ENCODE assay signal across 8 cellular contexts in genomic region chr7:1939434-1940401, GRCh38.
DNase-seq lines count a peak whose midpoint lies in the region; ATAC-seq and TF ChIP-seq lines count a peak whose summit lies in the region.

No MANE protein-coding gene starts in this region.

- peaks cover 12 to 98% (median 85%) of the 10 kb centered on the region in 11 experiments; a peak in 19 of 22 replicates for H4K20me1 ChIP-seq in BLaER1 treated with 17β-estradiol and CSF1 and Interleukin-3, amounts not matched to agents 10 nM and 100 nM

- TF ChIP-seq CTCF in nephron progenitor cell (IDR thresholded peaks at IDR 0.05), result no peak
- no peak for TF ChIP-seq CTCF in adrenal gland (IDR thresholded peaks at IDR 0.05)

- peak overlapping the region; percentile 11 to 69 (median 55) for H3K4me3 ChIP-seq in BLaER1 treated with 17β-estradiol and CSF1 and Interleukin-3, amounts not matched to agents 10 nM and 100 nM
- H3K4me3 ChIP-seq in adrenal gland, result no peak overlapping the region

- H3K36me3 Mint-ChIP-seq in nephron progenitor cell (ENCODE audit: low read depth), result peaks cover 29% of the 10 kb centered on the region

- WGBS in adrenal gland, 4 donors, result 69 to 85% (median 78%) methylated on average over 17 to 28 of the region's 28 CpGs

- intact Hi-C loops in adrenal gland (cut with DNase I), result no loop called here

- H3K4me1 Mint-ChIP-seq in nephron progenitor cell, result peaks cover 39% of the 10 kb centered on the region

- peak; percentile 15 for ATAC-seq in GM19452 (IDR thresholded peaks at IDR 0.05; ENCODE audit: unreplicated experiment)
- ATAC-seq in HG03520 (IDR thresholded peaks at IDR 0.05; ENCODE audit: unreplicated experiment), result peak; percentile 3

- peak overlapping the region; percentile 61 for H3K27ac Mint-ChIP-seq in nephron progenitor cell

- H3K9me3 Mint-ChIP-seq in nephron progenitor cell, result peaks cover 23% of the 10 kb centered on the region

- peaks cover 14 to 26% (median 21%) of the 10 kb centered on the region in 11 experiments for H3K36me3 ChIP-seq in BLaER1 treated with 17β-estradiol and CSF1 and Interleukin-3, amounts not matched to agents 10 nM and 100 nM
- no peaks in the 10 kb centered on the region for H3K36me3 ChIP-seq in adrenal gland (replicated peaks in 1 of 2)

- H3K27me3 ChIP-seq in BLaER1 treated with 17β-estradiol and CSF1 and Interleukin-3, amounts not matched to agents 10 nM and 100 nM, result peaks cover 0 to 21% (median 0%) of the 10 kb centered on the region in 11 experiments; a peak in 2 of 22 replicates
- H3K27me3 ChIP-seq in adrenal gland, result no peaks in the 10 kb centered on the region

- peaks cover 0 to 15% (median 11%) of the 10 kb centered on the region in 11 experiments; a peak in 15 of 22 replicates for H3K9me3 ChIP-seq in BLaER1 treated with 17β-estradiol and CSF1 and Interleukin-3, amounts not matched to agents 10 nM and 100 nM (replicated peaks in 1 of 11)
- H3K9me3 ChIP-seq in adrenal gland (replicated peaks in 1 of 3), result no peaks in the 10 kb centered on the region

- H3K4me3 Mint-ChIP-seq in nephron progenitor cell, result no peak overlapping the region

- TF ChIP-seq POLR2A in adrenal gland (IDR thresholded peaks at IDR 0.05), result no peak

- peak overlapping the region; percentile 66 to 90 (median 86) for H3K27ac ChIP-seq in BLaER1 treated with 17β-estradiol and CSF1 and Interleukin-3, amounts not matched to agents 10 nM and 100 nM
- peak overlapping the region in 1 of 5 donors; percentile 63 for H3K27ac ChIP-seq in adrenal gland

- H3K9ac ChIP-seq in BLaER1 treated with 17β-estradiol and CSF1 and Interleukin-3, amounts not matched to agents 10 nM and 100 nM, result peak overlapping the region; percentile 65 to 80 (median 75)

- peak; percentile 24 for DNase-seq in activated effector memory CD4-positive, alpha-beta T cell treated with Interleukin-2 at 50 U/mL for 16 hours
- DNase-seq in nephron progenitor cell (peak; percentile 34), DMS79 (lab: John Stamatoyannopoulos, UW) (no peak), adrenal gland (no peak), NCI-H526 treated with DMSO at 0.1 percent for 48 hours (lab: John Stamatoyannopoulos, UW) (no peak)

- H3K27me3 Mint-ChIP-seq in nephron progenitor cell (ENCODE audit: low read depth, poor library complexity), result peaks cover 4% of the 10 kb centered on the region

- H3K4me1 ChIP-seq in BLaER1 treated with 17β-estradiol and CSF1 and Interleukin-3, amounts not matched to agents 10 nM and 100 nM, result peaks cover 74 to 97% (median 89%) of the 10 kb centered on the region in 10 experiments
- H3K4me1 ChIP-seq in adrenal gland (replicated peaks in 1 of 2), result no peaks in the 10 kb centered on the region

- H3K4me2 ChIP-seq in BLaER1 treated with 17β-estradiol and CSF1 and Interleukin-3, amounts not matched to agents 10 nM and 100 nM, result peak overlapping the region; percentile 91 to 99 (median 97)

Comparison
In these comparisons a context has a peak if more than half of its experiments do, and no peak if none do; other contexts are left out.
1. H3K4me3 ChIP-seq: peak in BLaER1 treated with 17β-estradiol and CSF1 and Interleukin-3, amounts not matched to agents 10 nM and 100 nM (10 of 10); none in adrenal gland (0 of 4).
2. DNase-seq: peak in activated effector memory CD4-positive, alpha-beta T cell treated with Interleukin-2 at 50 U/mL for 16 hours (single experiment) and nephron progenitor cell (single experiment); none in DMS79 (single experiment), adrenal gland (0 of 7) and NCI-H526 treated with DMSO at 0.1 percent for 48 hours (single experiment).